In the genomic region with DNA sequence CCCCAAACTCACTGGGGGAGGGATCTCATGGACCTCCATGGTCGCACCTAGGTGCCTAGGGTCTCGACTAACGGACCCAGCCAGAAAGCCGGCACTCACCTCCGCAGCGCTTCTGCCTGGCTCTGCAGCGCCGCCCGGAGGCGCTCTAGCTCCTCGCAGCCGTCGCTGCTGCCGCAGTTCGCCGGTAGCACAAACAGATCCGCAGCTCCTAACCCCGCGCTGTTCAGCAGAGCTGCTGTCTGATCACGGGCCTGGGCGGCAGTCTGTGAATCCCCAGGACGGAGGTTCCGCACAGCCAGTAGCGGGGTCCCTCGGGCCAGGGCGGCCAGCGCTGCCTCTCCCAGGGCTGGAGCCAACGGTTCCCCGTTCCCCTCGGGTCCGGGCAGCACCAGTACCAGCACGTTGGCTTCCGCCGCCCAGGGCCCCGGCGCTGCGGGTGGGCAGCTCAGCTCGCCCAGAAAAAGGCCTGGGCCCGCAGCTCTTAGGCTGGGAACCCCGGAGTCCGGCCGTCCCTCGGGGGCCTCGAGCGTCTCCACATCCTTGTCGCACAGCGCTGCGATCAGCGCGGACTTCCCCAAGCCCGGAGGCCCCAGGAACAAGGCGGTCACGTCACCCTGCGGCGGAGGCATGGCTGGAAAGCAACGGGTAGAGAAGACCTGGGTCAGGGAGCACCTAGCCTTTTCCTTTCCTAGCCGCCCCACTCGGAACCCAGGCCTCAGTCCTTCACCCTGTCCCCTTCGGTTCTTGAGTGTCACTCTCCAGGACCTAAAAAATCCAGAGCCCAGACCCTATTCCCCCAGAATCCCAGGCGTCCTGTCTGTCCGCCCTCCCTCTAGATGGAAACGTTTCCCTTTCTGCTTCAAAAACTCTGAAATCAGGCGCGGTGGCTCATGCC, we compare ENCODE assay signal across 1 cellular context.
TF ChIP-seq lines count a peak whose summit lies in the region.

No MANE protein-coding gene starts in this region.

TF ChIP-seq in IMR-90, 13 proteins besides CTCF, POLR2A, EP300 and RAD21:
- TF ChIP-seq BHLHE40 (IDR thresholded peaks at IDR 0.05; ENCODE audit: low read depth, low read length) = 0 out of 2 replicates have a peak, but pooled peaks have one; percentile 14
- TF ChIP-seq MXI1 (IDR thresholded peaks at IDR 0.05; ENCODE audit: borderline replicate concordance, low read depth, low read length) = peak; percentile 56; the same call in 1 of the 2 replicates
- no peak for TF ChIP-seq NFE2L2 (IDR thresholded peaks at IDR 0.05; ENCODE audit: low read depth, low read length)
- TF ChIP-seq FOS (IDR thresholded peaks at IDR 0.05; ENCODE audit: low read depth, low read length) = no peak
- peak; percentile 64 for TF ChIP-seq SMC3 (IDR thresholded peaks at IDR 0.05; ENCODE audit: low read depth, low read length)
